In the genomic region with DNA sequence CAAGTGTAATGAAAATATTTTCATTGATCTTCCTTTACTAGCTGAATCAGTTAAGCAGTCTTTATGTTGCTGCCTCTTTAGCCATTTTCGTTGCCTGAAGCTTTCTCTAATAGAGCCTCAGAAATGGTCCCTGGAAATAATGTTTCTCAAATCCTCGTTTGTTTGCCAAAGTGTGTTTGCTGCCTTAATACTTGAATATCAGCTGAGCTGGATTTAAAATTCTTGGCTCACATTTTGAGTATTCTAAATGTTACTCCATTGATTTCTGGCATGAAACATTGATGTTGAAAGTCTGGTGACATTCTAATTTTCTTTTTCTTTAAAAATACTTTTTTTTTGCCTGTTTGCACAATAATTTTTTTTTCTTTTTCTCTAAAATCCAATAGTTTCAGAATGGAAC, we compare ENCODE assay signal across 23 cellular contexts.
"Had no signal": no experiment of that assay in that cellular context is flagged by ENCODE, and none has a peak within 500 bp of the region (broad histone marks: within the 10 kb centered on the region; RNA-seq: fewer than 3 reads in every experiment).

No MANE protein-coding gene starts in this region.

- ATAC-seq: effector memory CD8-positive, alpha-beta T cell; heart right ventricle; left cardiac atrium; lower lobe of right lung; naive thymus-derived CD8-positive, alpha-beta T cell; stimulated activated effector memory CD8-positive, alpha-beta T cell treated with anti-CD3 and anti-CD28 coated beads, Interleukin-12 subunit alpha, Interleukin-12 subunit beta, amount 100 ng/mL, for 72 hours had no signal

- DNase-seq: dermis blood vessel endothelial cell; effector memory CD8-positive, alpha-beta T cell; foreskin melanocyte; glutamatergic neuron; heart right ventricle; hypothalamus; left cardiac atrium; left ventricle myocardium inferior; lower lobe of right lung; naive thymus-derived CD8-positive, alpha-beta T cell; nephron progenitor cell; nucleus accumbens; sigmoid colon; stimulated activated CD4-positive, alpha-beta T cell treated with anti-CD3 and anti-CD28 coated beads, Interleukin-2, amount 100 ng/mL, for 24 hours; stimulated activated CD4-positive, alpha-beta T cell treated with anti-CD3 and anti-CD28 coated beads, Interleukin-4, amount 100 ng/mL, for 24 hours; stimulated activated naive CD4-positive, alpha-beta T cell treated with Interleukin-2 at 50 U/mL for 16 hours; stomach; testis; tibial artery had no signal

- H3K4me1 ChIP-seq: heart right ventricle, left ventricle myocardium inferior, lower lobe of right lung, prostate gland, right atrium auricular region, sigmoid colon, stomach, testis, tibial artery had no signal

- H3K27me3 ChIP-seq: heart right ventricle, right atrium auricular region, sigmoid colon, stomach, testis, tibial artery had no signal

- H3K36me3 ChIP-seq: heart right ventricle, left ventricle myocardium inferior, lower lobe of right lung, prostate gland, right atrium auricular region, sigmoid colon, stomach, tibial artery had no signal

- H3K4me3 ChIP-seq: coronary artery, heart right ventricle, left ventricle myocardium inferior, lower lobe of right lung, prostate gland, right atrium auricular region, sigmoid colon, stomach, testis, tibial artery had no signal

- H3K27ac ChIP-seq: coronary artery, heart right ventricle, left ventricle myocardium inferior, lower lobe of right lung, prostate gland, right atrium auricular region, sigmoid colon, stomach, testis, tibial artery had no signal

- H3K9me3 ChIP-seq: lower lobe of right lung, prostate gland, sigmoid colon, testis had no signal
